In the genomic region with DNA sequence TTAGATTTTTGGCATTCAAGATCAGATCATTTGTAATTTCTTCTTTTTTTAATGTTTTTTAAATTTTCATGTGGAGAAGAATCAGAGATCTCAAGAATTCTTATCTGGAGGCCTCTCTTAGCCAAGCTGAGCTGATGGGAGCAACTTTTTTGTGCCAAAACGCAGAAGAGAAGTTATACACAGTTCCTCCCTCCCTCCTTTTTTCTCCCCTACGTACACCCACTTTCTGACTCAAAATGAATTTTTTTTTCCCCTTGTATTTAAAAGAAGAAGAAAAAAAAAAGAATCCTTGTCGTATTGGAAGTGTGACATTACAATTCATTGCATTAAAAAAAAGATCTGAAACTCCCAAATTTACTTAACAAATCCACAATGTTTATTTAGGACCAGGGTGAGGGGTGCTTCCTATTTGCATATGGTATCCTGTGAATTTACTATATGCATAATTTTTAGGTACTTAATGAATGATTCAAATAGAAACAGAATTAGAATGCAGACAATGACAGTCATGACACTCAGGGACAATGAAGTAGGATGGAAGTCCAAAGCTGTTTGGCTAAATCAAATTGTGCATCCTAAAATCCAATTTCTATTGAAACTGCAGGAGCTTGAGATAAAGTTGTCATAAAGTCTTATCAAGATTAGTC, we compare ENCODE assay signal across 14 cellular contexts. TPM values are rescaled to one million over a fixed set of nuclear protein-coding genes. Genes with fewer than 3 reads are reported as not detected.
DNase-seq lines count a peak whose midpoint lies in the region; ATAC-seq, FAIRE-seq and TF ChIP-seq lines count a peak whose summit lies in the region.
"Had no signal": no experiment of that assay in that cellular context is flagged by ENCODE, and none has a peak within 500 bp of the region (broad histone marks: within the 10 kb centered on the region; RNA-seq: fewer than 3 reads in every experiment).

No MANE protein-coding gene starts in this region.

- POLR2A ChIA-PET in activated CD4-positive, alpha-beta T cell treated with anti-CD3 and anti-CD28 coated beads for 36 hours (lab: Charles Lee), result no interaction called here

- peaks cover 48% of the 10 kb centered on the region for H3K27me3 Mint-ChIP-seq in activated CD4-positive, alpha-beta T cell treated with anti-CD3 and anti-CD28 coated beads for 36 hours

- no peak overlapping the region for H3K18ac ChIP-seq in mesenchymal stem cell (ENCODE audit: low read depth in 1 of 2, low read length in 2 of 2)

- no peaks in the 10 kb centered on the region for H3K9me2 ChIP-seq in OCI-LY1 (ENCODE audit: low read depth, low read length)

- no peaks in the 10 kb centered on the region for H3K36me3 Mint-ChIP-seq in activated CD4-positive, alpha-beta T cell treated with anti-CD3 and anti-CD28 coated beads for 36 hours (ENCODE audit: low read depth)

- TF ChIP-seq POLR2A in GM12891 (IDR thresholded peaks at IDR 0.05; ENCODE audit: low read depth, low read length), result no peak
- TF ChIP-seq POLR2A in vagina (IDR thresholded peaks at IDR 0.05), result no peak

- H3K36me3 ChIP-seq in OCI-LY1 (ENCODE audit: insufficient read depth, low read length) (no peaks in the 10 kb centered on the region), mesenchymal stem cell (ENCODE audit: control insufficient read depth in 1 of 2, insufficient read depth in 2 of 2, low read depth in 1 of 2, low read length in 2 of 2) (peaks cover 0 to 3% of the 10 kb centered on the region in 2 experiments), vagina (no peaks in the 10 kb centered on the region)
- H3K36me3 ChIP-seq: SJSA1 had no signal

- H2BK120ac ChIP-seq in mesenchymal stem cell (ENCODE audit: low read depth, low read length), result no peak overlapping the region

- TF ChIP-seq CTCF in OCI-LY1 (IDR thresholded peaks at IDR 0.05; ENCODE audit: low read length), result no peak
- no peak for TF ChIP-seq CTCF in vagina (IDR thresholded peaks at IDR 0.05)

- H3K9me3 Mint-ChIP-seq in activated CD4-positive, alpha-beta T cell treated with anti-CD3 and anti-CD28 coated beads for 36 hours (ENCODE audit: low read depth), result no peaks in the 10 kb centered on the region

- H4K8ac ChIP-seq in mesenchymal stem cell (ENCODE audit: low read length), result no peak overlapping the region

- H2BK5ac ChIP-seq in mesenchymal stem cell (ENCODE audit: low read depth, low read length, poor library complexity, severe bottlenecking), result no peak overlapping the region

- no peaks in the 10 kb centered on the region for H3F3A ChIP-seq in OCI-LY1 (ENCODE audit: insufficient read depth, low read length)

- CTCF ChIA-PET in activated CD4-positive, alpha-beta T cell treated with anti-CD3 and anti-CD28 coated beads for 36 hours (lab: Charles Lee), result interaction anchor here (1.0 kb wide), 1 partner anchor 112 kb away, joined by 3 read pairs; no protein-coding TSS in a partner anchor

- H3K14ac ChIP-seq in mesenchymal stem cell (ENCODE audit: low read length in 2 of 2), result no peak overlapping the region

- no peak overlapping the region for H2BK15ac ChIP-seq in mesenchymal stem cell (ENCODE audit: low read depth, poor library complexity, severe bottlenecking)

- H3K27ac Mint-ChIP-seq in activated CD4-positive, alpha-beta T cell treated with anti-CD3 and anti-CD28 coated beads for 36 hours, result no peak overlapping the region

- H4K20me1 ChIP-seq in OCI-LY1 (ENCODE audit: insufficient read depth, low read length), result no peaks in the 10 kb centered on the region

- WGBS in mesenchymal stem cell, result no CpG with 5 or more reads among the region's 3 CpGs

- H2AFZ ChIP-seq in OCI-LY1 (ENCODE audit: low read length) (no peak overlapping the region), mesenchymal stem cell (ENCODE audit: low read depth, low read length) (no peak overlapping the region)

- H3K9me3 ChIP-seq in OCI-LY1 (ENCODE audit: low read length) (no peaks in the 10 kb centered on the region), mesenchymal stem cell (ENCODE audit: control insufficient read depth, low read length) (no peaks in the 10 kb centered on the region), vagina (no peaks in the 10 kb centered on the region)
- H3K9me3 ChIP-seq: SJSA1 had no signal

- H3K4me3 Mint-ChIP-seq in activated CD4-positive, alpha-beta T cell treated with anti-CD3 and anti-CD28 coated beads for 36 hours, result no peak overlapping the region

- peaks cover 51% of the 10 kb centered on the region for H3K79me2 ChIP-seq in OCI-LY1 (ENCODE audit: insufficient read depth, low read length)

- no peak overlapping the region for H3K4ac ChIP-seq in mesenchymal stem cell (ENCODE audit: low read depth in 1 of 2, low read length in 2 of 2)

- no peak overlapping the region for H2AK5ac ChIP-seq in mesenchymal stem cell (ENCODE audit: low read length, severe bottlenecking)

- peaks cover 100% of the 10 kb centered on the region for H3K4me1 ChIP-seq in OCI-LY1 (ENCODE audit: insufficient read depth, low read length, severe bottlenecking)
- no peaks in the 10 kb centered on the region for H3K4me1 ChIP-seq in mesenchymal stem cell (ENCODE audit: control insufficient read depth, insufficient read depth, low read depth, low read length)
- H3K4me1 ChIP-seq in vagina, result peaks cover 23% of the 10 kb centered on the region

- H4K91ac ChIP-seq in mesenchymal stem cell (ENCODE audit: low read length), result no peak overlapping the region

- H3K23ac ChIP-seq in mesenchymal stem cell (ENCODE audit: low read length in 2 of 2), result no peak overlapping the region

- no peak overlapping the region for H2BK12ac ChIP-seq in mesenchymal stem cell (ENCODE audit: low read length in 2 of 2)

- H3K27ac ChIP-seq in OCI-LY1 (ENCODE audit: low read depth, low read length, poor library complexity, severe bottlenecking) (peak overlapping the region; percentile 97), mesenchymal stem cell (ENCODE audit: low read length, poor library complexity, severe bottlenecking) (no peak overlapping the region), vagina (peak overlapping the region; percentile 18)
- H3K27ac ChIP-seq: SJSA1 had no signal

- H3K27me3 ChIP-seq in OCI-LY1 (ENCODE audit: insufficient read depth, low read length), result no peaks in the 10 kb centered on the region
- H3K27me3 ChIP-seq in mesenchymal stem cell (ENCODE audit: control insufficient read depth in 1 of 2, insufficient read depth in 1 of 2, low read length in 2 of 2), result no peaks in the 10 kb centered on the region
- H3K27me3 ChIP-seq in vagina, result no peaks in the 10 kb centered on the region
- H3K27me3 ChIP-seq: SJSA1 had no signal

- no peak for ATAC-seq in activated CD4-positive, alpha-beta T cell treated with anti-CD3 and anti-CD28 coated beads for 36 hours

- no peaks in the 10 kb centered on the region for H3K79me1 ChIP-seq in mesenchymal stem cell (replicated peaks; ENCODE audit: low read length, poor library complexity, severe bottlenecking)

- H3K9ac ChIP-seq in OCI-LY1 (ENCODE audit: low read length) (peak overlapping the region; percentile 11; the same call in 1 of the 2 replicates), mesenchymal stem cell (ENCODE audit: low read length) (peak overlapping the region; percentile 17)

- DNase-seq in GM12891 (ENCODE audit: insufficient read length, low spot score), result no peak
- DNase-seq in mesenchymal stem cell, result no peak
- no peak for DNase-seq in vagina (ENCODE audit: extremely low spot score in 2 of 2)
- DNase-seq in RKO (ENCODE audit: low spot score), result no peak
- DNase-seq in NCI-H82 treated with DMSO at 0.1 percent for 48 hours (lab: John Stamatoyannopoulos, UW; ENCODE audit: unreplicated experiment), result no peak
- DNase-seq in activated CD4-positive, alpha-beta T cell treated with anti-CD3 and anti-CD28 coated beads for 36 hours, result no peak
- DNase-seq: ACHN, DMS79 treated with DMSO at 0.1 percent for 48 hours, KBM-7, NCI-H1694 treated with DMSO at 0.1 percent for 48 hours, NCI-H748 treated with DMSO at 0.1 percent for 48 hours had no signal

- no peak for FAIRE-seq in GM12891 (lab: Jason Lieb, UNC)
- FAIRE-seq: H1 had no signal

- H3K4me1 Mint-ChIP-seq in activated CD4-positive, alpha-beta T cell treated with anti-CD3 and anti-CD28 coated beads for 36 hours, result peaks cover 5% of the 10 kb centered on the region

- H3K4me3 ChIP-seq in OCI-LY1 (ENCODE audit: low read depth, low read length, poor library complexity, severe bottlenecking) (no peak overlapping the region), mesenchymal stem cell (ENCODE audit: insufficient read depth in 1 of 2, low read depth in 1 of 2, low read length in 2 of 2) (no peak overlapping the region), vagina (no peak overlapping the region)
- H3K4me3 ChIP-seq: SJSA1 had no signal

- intact Hi-C loops in vagina (cut with DNase I), result no loop called here
- intact Hi-C loops in activated CD4-positive, alpha-beta T cell treated with anti-CD3 and anti-CD28 coated beads for 36 hours (cut with DNase I, micrococcal nuclease), result no loop called here

- H3K4me2 ChIP-seq in OCI-LY1 (ENCODE audit: low read length) (peak overlapping the region; percentile 26; the same call in 1 of the 2 replicates), mesenchymal stem cell (ENCODE audit: low read length, poor library complexity, severe bottlenecking) (no peak overlapping the region)

TF ChIP-seq in GM12891, 5 proteins besides CTCF, POLR2A, EP300 and RAD21:
- TF ChIP-seq SPI1 (IDR thresholded peaks at IDR 0.05; ENCODE audit: low read depth, low read length) (0 out of 2 replicates have a peak, but pooled peaks have one; percentile 4), POLR2AphosphoS5 (IDR thresholded peaks at IDR 0.05; ENCODE audit: low read depth, low read length) (no peak)

RNA-seq across cellular contexts. Expression of a gene that starts 54.4 kb away (rescaled TPM):
- 2.8 TPM for polyA plus RNA-seq in GM12891 (2012; ENCODE audit: low read depth, missing spikeins)
- polyA plus RNA-seq in mesenchymal stem cell (2013, experiment 1 of 2), result 2.7 TPM
- polyA plus RNA-seq in mesenchymal stem cell (2013, experiment 2 of 2), result 2.5 TPM
- total RNA-seq in vagina, result 36.6 TPM
- total RNA-seq in activated CD4-positive, alpha-beta T cell treated with anti-CD3 and anti-CD28 coated beads for 36 hours, result under 1 TPM in 1 of 2 experiments, not detected in 1; 0.12 TPM

Comparison
In these comparisons a context has a peak if more than half of its experiments do, and no peak if none do; other contexts are left out.
1. RNA of a gene that starts 54.4 kb away (total RNA-seq): 36.6 TPM in vagina (single experiment); 0.12 TPM in activated CD4-positive, alpha-beta T cell treated with anti-CD3 and anti-CD28 coated beads for 36 hours; every median in the first group is over 10 times any median in the second.